ENCODE assay signal across 19 cellular contexts in genomic region chr20:4581838-4582237, GRCh38.
A peak's percentile ranks its signal among the peaks of the same experiment; 100 is the strongest.
DNase-seq lines count a peak whose midpoint lies in the region; ATAC-seq and TF ChIP-seq lines count a peak whose summit lies in the region.
"Had no signal": no experiment of that assay in that cellular context is flagged by ENCODE, and none has a peak within 500 bp of the region (broad histone marks: within the 10 kb centered on the region; RNA-seq: fewer than 3 reads in every experiment).

No MANE protein-coding gene starts in this region.

- H3K4me1 ChIP-seq in cardiac muscle cell (ENCODE audit: low read depth) = no peaks in the 10 kb centered on the region
- no peaks in the 10 kb centered on the region for H3K4me1 ChIP-seq in heart left ventricle
- H3K4me1 ChIP-seq: SJCRH30 had no signal

- H3K27me3 Mint-ChIP-seq in endothelial cell (ENCODE audit: unreplicated experiment) = no peaks in the 10 kb centered on the region
- peaks cover 18 to 51% (median 41%) of the 10 kb centered on the region in 5 donors for H3K27me3 Mint-ChIP-seq in naive thymus-derived CD8-positive, alpha-beta T cell

- H3K27me3 ChIP-seq in cardiac muscle cell = no peaks in the 10 kb centered on the region
- peaks cover 0 to 20% (median 0%) of the 10 kb centered on the region in 9 donors for H3K27me3 ChIP-seq in heart left ventricle
- H3K27me3 ChIP-seq: SJCRH30 had no signal

- POLR2A ChIA-PET in naive thymus-derived CD8-positive, alpha-beta T cell (lab: Charles Lee) = no interaction called here

- WGBS in heart left ventricle, 4 donors = 51 to 64% (median 59%) methylated on average over 5 of the region's 5 CpGs

- intact Hi-C loops in left cardiac atrium (cut with DNase I) = no loop called here
- intact Hi-C loops in heart left ventricle (cut with DNase I) = no loop called here

- H3K4me3 ChIP-seq in cardiac muscle cell (no peak overlapping the region), heart left ventricle (no peak overlapping the region)
- H3K4me3 ChIP-seq: SJCRH30 had no signal

- no peaks in the 10 kb centered on the region for H3K4me1 Mint-ChIP-seq in endothelial cell (ENCODE audit: unreplicated experiment)
- H3K4me1 Mint-ChIP-seq in naive thymus-derived CD8-positive, alpha-beta T cell = peaks cover 0 to 2% (median 0%) of the 10 kb centered on the region in 4 donors
- H3K4me1 Mint-ChIP-seq: B cell had no signal

- H3K36me3 ChIP-seq in cardiac muscle cell (no peaks in the 10 kb centered on the region), heart left ventricle (no peaks in the 10 kb centered on the region)
- H3K36me3 ChIP-seq: SJCRH30 had no signal

- no peak overlapping the region for H3K27ac ChIP-seq in cardiac muscle cell
- no peak overlapping the region for H3K27ac ChIP-seq in heart left ventricle
- H3K27ac ChIP-seq: 22Rv1, HL-60, RWPE1, SJCRH30 had no signal

- H3K9me3 Mint-ChIP-seq in endothelial cell (ENCODE audit: unreplicated experiment) = no peaks in the 10 kb centered on the region
- no peaks in the 10 kb centered on the region for H3K9me3 Mint-ChIP-seq in naive thymus-derived CD8-positive, alpha-beta T cell
- H3K9me3 Mint-ChIP-seq: CD8-positive, alpha-beta T cell had no signal

- DNase-seq in cardiac muscle cell (ENCODE audit: low read depth in 1 of 2, low spot score in 1 of 2) (no peak), left cardiac atrium (no peak), endothelial cell (ENCODE audit: low spot score) (no peak), iPS-NIHi11 (ENCODE audit: low spot score) (peak; percentile 30), heart left ventricle (no peak), CD1c-positive myeloid dendritic cell (ENCODE audit: extremely low spot score) (no peak)
- DNase-seq in naive thymus-derived CD8-positive, alpha-beta T cell = no peak
- DNase-seq in stimulated activated CD4-positive, alpha-beta T cell treated with anti-CD3 and anti-CD28 coated beads, Interleukin-12 subunit alpha, Interleukin-12 subunit beta, amount 100 ng/mL, for 4 hours = no peak
- DNase-seq: CD8-positive, alpha-beta T cell; NCI-H1417; NCI-H187 treated with DMSO at 0.1 percent for 48 hours; NCI-H345; NCI-H69; SJCRH30 had no signal

- H3K36me3 Mint-ChIP-seq in endothelial cell (ENCODE audit: low read depth, unreplicated experiment) = no peaks in the 10 kb centered on the region
- no peaks in the 10 kb centered on the region for H3K36me3 Mint-ChIP-seq in naive thymus-derived CD8-positive, alpha-beta T cell
- H3K36me3 Mint-ChIP-seq: CD8-positive, alpha-beta T cell had no signal

- no peak overlapping the region for H3K27ac Mint-ChIP-seq in endothelial cell (ENCODE audit: unreplicated experiment)
- no peak overlapping the region for H3K27ac Mint-ChIP-seq in naive thymus-derived CD8-positive, alpha-beta T cell
- H3K27ac Mint-ChIP-seq: B cell; CD8-positive, alpha-beta T cell had no signal

- TF ChIP-seq CTCF in cardiac muscle cell (IDR thresholded peaks at IDR 0.05; ENCODE audit: low read depth, low read length) (peak; percentile 2), endothelial cell (IDR thresholded peaks at IDR 0.05; ENCODE audit: unreplicated experiment) (peak; percentile 49), heart left ventricle (IDR thresholded peaks at IDR 0.05) (no peak)

- ATAC-seq in left cardiac atrium (no peak), heart left ventricle (no peak)
- no peak for ATAC-seq in naive thymus-derived CD8-positive, alpha-beta T cell
- ATAC-seq: CD8-positive, alpha-beta T cell; HCT116 had no signal

- H3K4me3 Mint-ChIP-seq in endothelial cell (ENCODE audit: unreplicated experiment) = no peak overlapping the region
- H3K4me3 Mint-ChIP-seq in naive thymus-derived CD8-positive, alpha-beta T cell = no peak overlapping the region
- H3K4me3 Mint-ChIP-seq: B cell; CD8-positive, alpha-beta T cell had no signal

- H3K9me3 ChIP-seq in cardiac muscle cell (ENCODE audit: low read depth) (no peaks in the 10 kb centered on the region), heart left ventricle (no peaks in the 10 kb centered on the region)
- H3K9me3 ChIP-seq: SJCRH30 had no signal

- TF ChIP-seq POLR2A in heart left ventricle (IDR thresholded peaks at IDR 0.05) = no peak

Comparison
In these comparisons a context has a peak if more than half of its experiments do, and no peak if none do; other contexts are left out.
1. CTCF ChIP-seq: peak in cardiac muscle cell (single experiment) and endothelial cell (single experiment); none in heart left ventricle (0 of 12).